ENCODE assay signal across 16 cellular contexts in genomic region chr15:43420876-43421275, GRCh38. TPM values are rescaled to one million over a fixed set of nuclear protein-coding genes. Genes with fewer than 3 reads are reported as not detected.
DNase-seq lines count a peak whose midpoint lies in the region; ATAC-seq and TF ChIP-seq lines count a peak whose summit lies in the region.
"Had no signal": no experiment of that assay in that cellular context is flagged by ENCODE, and none has a peak within 500 bp of the region (broad histone marks: within the 10 kb centered on the region; RNA-seq: fewer than 3 reads in every experiment).

No MANE protein-coding gene starts in this region.

- ATAC-seq in activated T-cell treated with anti-CD3 and anti-CD28 coated beads, Interleukin-2, amount 50 U/mL, for 72 hours (replicated peaks in 1 of 2) = no peak
- ATAC-seq in T-helper 17 cell (no peak), memory B cell (ENCODE audit: low read depth) (no peak)
- ATAC-seq: A549, GM12878, GM23338 had no signal

- no peaks in the 10 kb centered on the region for H3K9me3 Mint-ChIP-seq in activated T-cell treated with anti-CD3 and anti-CD28 coated beads, Interleukin-2, amount 50 U/mL, for 72 hours
- H3K9me3 Mint-ChIP-seq in memory B cell (no peaks in the 10 kb centered on the region), neural progenitor cell (no peaks in the 10 kb centered on the region)
- H3K9me3 Mint-ChIP-seq: CD14-positive monocyte, GM23338 had no signal

- H3K9me2 ChIP-seq in Karpas-422 (replicated peaks; ENCODE audit: insufficient read depth, low read length) = no peaks in the 10 kb centered on the region

- H3K27me3 ChIP-seq in neural progenitor cell (no peaks in the 10 kb centered on the region), Karpas-422 (ENCODE audit: low read length) (no peaks in the 10 kb centered on the region)
- H3K27me3 ChIP-seq: BE2C had no signal

- peaks cover 4% of the 10 kb centered on the region for H3K4me1 Mint-ChIP-seq in activated T-cell treated with anti-CD3 and anti-CD28 coated beads, Interleukin-2, amount 50 U/mL, for 72 hours (ENCODE audit: low read depth)
- H3K4me1 Mint-ChIP-seq in T-helper 17 cell (peaks cover 13% of the 10 kb centered on the region), memory B cell (peaks cover 5% of the 10 kb centered on the region), neural progenitor cell (no peaks in the 10 kb centered on the region)
- H3K4me1 Mint-ChIP-seq: CD14-positive monocyte, GM23338 had no signal

- peaks cover 14% of the 10 kb centered on the region for H3K36me3 ChIP-seq in neural progenitor cell
- peaks cover 40% of the 10 kb centered on the region; the same call in 1 of the 2 replicates for H3K36me3 ChIP-seq in Karpas-422 (ENCODE audit: insufficient read depth, low read length)

- H3K27ac ChIP-seq in neural progenitor cell = no peak overlapping the region
- no peak overlapping the region for H3K27ac ChIP-seq in Karpas-422 (ENCODE audit: low read length)
- H3K27ac ChIP-seq: A549, HL-60 had no signal

- no peak for DNase-seq in activated T-cell treated with anti-CD3 and anti-CD28 coated beads, Interleukin-2, amount 50 U/mL, for 72 hours
- no peak for DNase-seq in activated T-cell treated with anti-CD3 and anti-CD28 coated beads, Interleukin-2, amount 50 U/mL, for 48 hours
- DNase-seq in T-helper 17 cell (no peak), memory B cell (ENCODE audit: low spot score in 2 of 2) (no peak), neural progenitor cell (ENCODE audit: low spot score) (no peak), NCI-H2107 (lab: John Stamatoyannopoulos, UW) (no peak), Karpas-422 (no peak)
- DNase-seq in stimulated activated CD4-positive, alpha-beta T cell treated with anti-CD3 and anti-CD28 coated beads, Interleukin-2, amount 100 ng/mL, for 48 hours = no peak
- DNase-seq: DMS53, H7 had no signal

- H3K4me2 ChIP-seq in neural progenitor cell = no peak overlapping the region
- no peak overlapping the region for H3K4me2 ChIP-seq in Karpas-422 (ENCODE audit: low read depth, low read length, poor library complexity, severe bottlenecking)
- H3K4me2 ChIP-seq: A549, GM23338 had no signal

- no peak for TF ChIP-seq CTCF in neural progenitor cell (IDR thresholded peaks at IDR 0.05)

- H3K4me3 Mint-ChIP-seq in activated T-cell treated with anti-CD3 and anti-CD28 coated beads, Interleukin-2, amount 50 U/mL, for 72 hours = no peak overlapping the region
- H3K4me3 Mint-ChIP-seq in T-helper 17 cell (no peak overlapping the region), memory B cell (no peak overlapping the region), neural progenitor cell (no peak overlapping the region)
- H3K4me3 Mint-ChIP-seq: CD14-positive monocyte, GM23338 had no signal

- no peaks in the 10 kb centered on the region for H3K27me3 Mint-ChIP-seq in activated T-cell treated with anti-CD3 and anti-CD28 coated beads, Interleukin-2, amount 50 U/mL, for 72 hours (ENCODE audit: low read depth)
- H3K27me3 Mint-ChIP-seq in T-helper 17 cell = no peaks in the 10 kb centered on the region
- no peaks in the 10 kb centered on the region for H3K27me3 Mint-ChIP-seq in memory B cell
- H3K27me3 Mint-ChIP-seq in neural progenitor cell (ENCODE audit: insufficient read depth, low read depth) = no peaks in the 10 kb centered on the region

- H3K79me2 ChIP-seq in neural progenitor cell (ENCODE audit: low read depth) = no peaks in the 10 kb centered on the region
- H3K79me2 ChIP-seq in Karpas-422 (ENCODE audit: low read length) = no peaks in the 10 kb centered on the region

- H4K20me1 ChIP-seq in neural progenitor cell (ENCODE audit: low read depth) (peaks cover 8% of the 10 kb centered on the region), Karpas-422 (ENCODE audit: insufficient read depth, low read depth, low read length) (no peaks in the 10 kb centered on the region)

- H3K36me3 Mint-ChIP-seq in activated T-cell treated with anti-CD3 and anti-CD28 coated beads, Interleukin-2, amount 50 U/mL, for 72 hours (ENCODE audit: insufficient read depth in 2 of 2) = peaks cover 6 to 12% of the 10 kb centered on the region in 2 donors
- H3K36me3 Mint-ChIP-seq in T-helper 17 cell (ENCODE audit: low read depth) = peaks cover 18% of the 10 kb centered on the region
- peaks cover 32% of the 10 kb centered on the region for H3K36me3 Mint-ChIP-seq in memory B cell
- H3K36me3 Mint-ChIP-seq in neural progenitor cell = peaks cover 47% of the 10 kb centered on the region

- H3K27ac Mint-ChIP-seq in activated T-cell treated with anti-CD3 and anti-CD28 coated beads, Interleukin-2, amount 50 U/mL, for 72 hours = peak overlapping the region; percentile 52
- H3K27ac Mint-ChIP-seq in T-helper 17 cell (peak overlapping the region; percentile 62), memory B cell (peak overlapping the region; percentile 12), neural progenitor cell (peak overlapping the region; percentile 37)
- H3K27ac Mint-ChIP-seq: GM23338 had no signal

- no peaks in the 10 kb centered on the region for H3F3A ChIP-seq in neural progenitor cell (ENCODE audit: low read depth)

- H3K4me3 ChIP-seq in neural progenitor cell = no peak overlapping the region
- no peak overlapping the region for H3K4me3 ChIP-seq in Karpas-422 (ENCODE audit: low read length)
- H3K4me3 ChIP-seq: A549, GM12878, GM23338 had no signal

- H3K4me1 ChIP-seq in neural progenitor cell (no peaks in the 10 kb centered on the region), Karpas-422 (ENCODE audit: low read length) (no peaks in the 10 kb centered on the region)
- H3K4me1 ChIP-seq: A549, BE2C had no signal

- H2AFZ ChIP-seq in neural progenitor cell (replicated peaks) (no peak overlapping the region), Karpas-422 (ENCODE audit: low read length) (no peak overlapping the region)
- H2AFZ ChIP-seq: GM23338 had no signal

- H3K9ac ChIP-seq in neural progenitor cell (no peak overlapping the region), Karpas-422 (ENCODE audit: low read length) (no peak overlapping the region)

- no peaks in the 10 kb centered on the region for H3K9me3 ChIP-seq in T-helper 17 cell (ENCODE audit: control insufficient read depth, low read length, poor library complexity, severe bottlenecking)
- H3K9me3 ChIP-seq in neural progenitor cell (ENCODE audit: low read depth) = no peaks in the 10 kb centered on the region
- no peaks in the 10 kb centered on the region for H3K9me3 ChIP-seq in Karpas-422 (ENCODE audit: low read length)
- H3K9me3 ChIP-seq: A549, BE2C had no signal

RNA-seq across cellular contexts. Expression of gene TUBGCP4, which starts 50.0 kb away (rescaled TPM):
- total RNA-seq in activated T-cell treated with anti-CD3 and anti-CD28 coated beads, Interleukin-2, amount 50 U/mL, for 72 hours = 10 to 100 TPM; 28.0 to 28.7 TPM
- total RNA-seq in T-helper 17 cell (10 to 100 TPM; 11.0 to 13.1 TPM), neural progenitor cell (ENCODE audit: low replicate concordance) (14.1 and 15.6 TPM in 2 replicates)
- total RNA-seq in Karpas-422 (2014; rRNA removed; shearing (Covaris generic); ENCODE audit: low replicate concordance) = 16.4 and 35.0 TPM in 2 replicates

RNA-seq across cellular contexts. Expression of gene ZSCAN29, which starts 50.0 kb away (rescaled TPM):
- 10 to 100 TPM; 42.0 to 44.8 TPM for total RNA-seq in activated T-cell treated with anti-CD3 and anti-CD28 coated beads, Interleukin-2, amount 50 U/mL, for 72 hours
- total RNA-seq in T-helper 17 cell = 10 to 100 TPM; 12.5 to 15.9 TPM
- 27.1 and 44.6 TPM in 2 replicates for total RNA-seq in neural progenitor cell (ENCODE audit: low replicate concordance)
- 43.3 and 98.2 TPM in 2 replicates for total RNA-seq in Karpas-422 (2014; rRNA removed; shearing (Covaris generic); ENCODE audit: low replicate concordance)

Comparison
In these comparisons a context has a peak if more than half of its experiments do, and no peak if none do; other contexts are left out.
1. H3K27ac Mint-ChIP-seq: peak in every context shown above with its lines; median percentile 62 in T-helper 17 cell; 52 in activated T-cell treated with anti-CD3 and anti-CD28 coated beads, Interleukin-2, amount 50 U/mL, for 72 hours; 37 in neural progenitor cell; 12 in memory B cell.